16 cellular contexts compared by ENCODE assay signal in the genomic region with DNA sequence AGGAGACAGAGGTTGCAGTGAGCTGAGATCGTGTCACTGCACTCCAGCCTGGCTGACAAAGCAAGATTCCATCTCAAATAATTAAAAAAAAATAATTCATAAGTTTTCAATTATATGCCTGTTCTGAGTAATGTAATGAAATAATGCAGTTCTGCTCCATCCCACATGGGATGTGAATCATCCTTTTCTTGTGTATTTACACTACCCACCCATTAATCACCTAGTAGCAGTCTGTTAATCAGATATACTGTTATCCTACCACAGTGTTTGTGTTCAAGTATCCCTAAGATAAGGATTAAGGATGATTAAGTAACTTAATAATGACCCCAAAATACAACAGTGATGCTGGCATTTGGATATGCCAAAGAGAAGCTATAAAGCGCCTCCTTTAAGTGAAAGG. TPM values are rescaled to one million over a fixed set of nuclear protein-coding genes. Genes with fewer than 3 reads are reported as not detected.
DNase-seq lines count a peak whose midpoint lies in the region; ATAC-seq lines count a peak whose summit lies in the region.
"Had no signal": no experiment of that assay in that cellular context is flagged by ENCODE, and none has a peak within 500 bp of the region (broad histone marks: within the 10 kb centered on the region; RNA-seq: fewer than 3 reads in every experiment).

No MANE protein-coding gene starts in this region.

- no peaks in the 10 kb centered on the region for H3K9me3 Mint-ChIP-seq in central memory CD8-positive, alpha-beta T cell
- H3K9me3 Mint-ChIP-seq: activated naive CD8-positive, alpha-beta T cell treated with anti-CD3 and anti-CD28 coated beads, Interleukin-2, amount 50 U/mL, for 24 hours; stimulated activated naive CD8-positive, alpha-beta T cell treated with anti-CD3 and anti-CD28 coated beads, Interleukin-15, Interleukin-2, amounts not matched to agents 100 ng/mL and 50 ng/mL, for 24 hours had no signal

- in situ Hi-C loops in KBM-7 (cut with MboI; ENCODE audit: low pct_unique_long_range_greater_than_20kb, low sequenced_read_pairs), result no loop called here

- H3K4me3 Mint-ChIP-seq in central memory CD8-positive, alpha-beta T cell, result no peak overlapping the region
- H3K4me3 Mint-ChIP-seq: activated naive CD8-positive, alpha-beta T cell treated with anti-CD3 and anti-CD28 coated beads, Interleukin-2, amount 50 U/mL, for 24 hours; stimulated activated naive CD8-positive, alpha-beta T cell treated with anti-CD3 and anti-CD28 coated beads, Interleukin-15, Interleukin-2, amounts not matched to agents 100 ng/mL and 50 ng/mL, for 24 hours had no signal

- peaks cover 37% of the 10 kb centered on the region for H3K36me3 Mint-ChIP-seq in central memory CD8-positive, alpha-beta T cell (ENCODE audit: insufficient read depth)

- ATAC-seq in central memory CD8-positive, alpha-beta T cell (replicated peaks; ENCODE audit: extremely low read depth, poor library complexity, severe bottlenecking), result no peak
- ATAC-seq: activated naive CD8-positive, alpha-beta T cell treated with anti-CD3 and anti-CD28 coated beads, Interleukin-2, amount 50 U/mL, for 24 hours had no signal

- DNase-seq in AG20443 (ENCODE audit: low spot score) (peak; percentile 40), LHCN-M2 (ENCODE audit: low read depth) (peak; percentile 20), iris pigment epithelial cell (ENCODE audit: low read depth) (peak; percentile 77), NOMO-1 (lab: John Stamatoyannopoulos, UW; ENCODE audit: unreplicated experiment in 2 of 2) (no peak), ureter (ENCODE audit: low spot score) (no peak), KBM-7 (no peak), T-helper 2 cell (no peak)
- no peak for DNase-seq in central memory CD8-positive, alpha-beta T cell (ENCODE audit: low spot score in 2 of 2)
- DNase-seq: activated CD4-positive, alpha-beta T cell treated with anti-CD3 and anti-CD28 coated beads, Interleukin-2, amount 50 U/mL, for 48 hours; activated naive CD8-positive, alpha-beta T cell treated with anti-CD3 and anti-CD28 coated beads, Interleukin-2, amount 50 U/mL, for 24 hours; AML-193; left ventricle myocardium inferior; NCI-H1694 treated with DMSO at 0.1 percent for 48 hours; stimulated activated CD4-positive, alpha-beta T cell treated with anti-CD3 and anti-CD28 coated beads, Interleukin-12 subunit alpha, Interleukin-12 subunit beta, amount 100 ng/mL, for 4 hours had no signal

- H3K4me1 Mint-ChIP-seq in central memory CD8-positive, alpha-beta T cell, result no peaks in the 10 kb centered on the region
- H3K4me1 Mint-ChIP-seq: activated naive CD8-positive, alpha-beta T cell treated with anti-CD3 and anti-CD28 coated beads, Interleukin-2, amount 50 U/mL, for 24 hours had no signal

- H3K27ac Mint-ChIP-seq in central memory CD8-positive, alpha-beta T cell (ENCODE audit: low read depth), result peak overlapping the region; percentile 2
- H3K27ac Mint-ChIP-seq: activated naive CD8-positive, alpha-beta T cell treated with anti-CD3 and anti-CD28 coated beads, Interleukin-2, amount 50 U/mL, for 24 hours; stimulated activated naive CD8-positive, alpha-beta T cell treated with anti-CD3 and anti-CD28 coated beads, Interleukin-15, Interleukin-2, amounts not matched to agents 100 ng/mL and 50 ng/mL, for 24 hours had no signal

- H3K27me3 Mint-ChIP-seq in central memory CD8-positive, alpha-beta T cell, result no peaks in the 10 kb centered on the region
- H3K27me3 Mint-ChIP-seq: activated naive CD8-positive, alpha-beta T cell treated with anti-CD3 and anti-CD28 coated beads, Interleukin-2, amount 50 U/mL, for 24 hours; progenitor cell of endocrine pancreas; stimulated activated naive CD8-positive, alpha-beta T cell treated with anti-CD3 and anti-CD28 coated beads, Interleukin-15, Interleukin-2, amounts not matched to agents 100 ng/mL and 50 ng/mL, for 24 hours had no signal

RNA-seq across cellular contexts. Expression of a gene that starts 38.8 kb away (rescaled TPM):
- 12.9 and 19.7 TPM in 2 replicates for total RNA-seq in LHCN-M2 (2014; rRNA removed)
- 7.7 TPM for polyA plus RNA-seq in LHCN-M2 (2012)
- 23.0 TPM for total RNA-seq in ureter

RNA-seq across cellular contexts. Expression of a gene that starts 38.9 kb away (rescaled TPM):
- total RNA-seq in LHCN-M2 (2014; rRNA removed), result 7.0 and 15.0 TPM in 2 replicates
- 8.0 TPM for polyA plus RNA-seq in LHCN-M2 (2012)
- total RNA-seq in ureter, result 9.9 TPM

RNA-seq across cellular contexts. Expression of a gene that starts 50.4 kb away (rescaled TPM):
- total RNA-seq in LHCN-M2 (2014; rRNA removed) (43.2 and 43.5 TPM in 2 replicates), ureter (60.7 TPM)
- 15.3 TPM for polyA plus RNA-seq in LHCN-M2 (2012)

RNA-seq across cellular contexts. Expression of a gene that starts 50.5 kb away (rescaled TPM):
- total RNA-seq in LHCN-M2 (2014; rRNA removed) (3.4 and 4.6 TPM in 2 replicates), ureter (3.0 TPM)
- 3.5 TPM for polyA plus RNA-seq in LHCN-M2 (2012)

Comparison
In these comparisons a context has a peak if more than half of its experiments do, and no peak if none do; other contexts are left out.
1. DNase-seq: peak in AG20443 (single experiment), LHCN-M2 (single experiment) and iris pigment epithelial cell (single experiment); none in central memory CD8-positive, alpha-beta T cell (0 of 2), NOMO-1 (0 of 2), ureter (single experiment), KBM-7 (single experiment) and T-helper 2 cell (0 of 5).